Comparison of ENCODE assay signal across 23 cellular contexts in genomic region chr2:98294711-98295110, GRCh38. TPM values are rescaled to one million over a fixed set of nuclear protein-coding genes. Genes with fewer than 3 reads are reported as not detected.
A peak's percentile ranks its signal among the peaks of the same experiment; 100 is the strongest.
DNase-seq lines count a peak whose midpoint lies in the region; ATAC-seq and TF ChIP-seq lines count a peak whose summit lies in the region.
"Had no signal": no experiment of that assay in that cellular context is flagged by ENCODE, and none has a peak within 500 bp of the region (broad histone marks: within the 10 kb centered on the region; RNA-seq: fewer than 3 reads in every experiment).

No MANE protein-coding gene starts in this region.

- H3K4me1 Mint-ChIP-seq in nephron progenitor cell, result peaks cover 20% of the 10 kb centered on the region

- H3K36me3 Mint-ChIP-seq in nephron progenitor cell (ENCODE audit: low read depth), result no peaks in the 10 kb centered on the region

- peaks cover 6% of the 10 kb centered on the region for H3K27me3 Mint-ChIP-seq in nephron progenitor cell (ENCODE audit: low read depth, poor library complexity)

- no peak overlapping the region for H3K4me3 Mint-ChIP-seq in nephron progenitor cell
- H3K4me3 Mint-ChIP-seq: CD4-positive, alpha-beta T cell had no signal

- peak overlapping the region; percentile 34 for H3K27ac Mint-ChIP-seq in nephron progenitor cell
- H3K27ac Mint-ChIP-seq: CD4-positive, alpha-beta T cell had no signal

- peaks cover 5% of the 10 kb centered on the region for H3K9me3 Mint-ChIP-seq in nephron progenitor cell

- no peak for TF ChIP-seq CTCF in nephron progenitor cell (IDR thresholded peaks at IDR 0.05)

- ATAC-seq in left lobe of liver (peak; percentile 35), HG02678 (IDR thresholded peaks at IDR 0.05; ENCODE audit: unreplicated experiment) (no peak)

- DNase-seq in dermis blood vessel endothelial cell (peak; percentile 64), left lobe of liver (ENCODE audit: low spot score) (no peak), nephron progenitor cell (no peak), foreskin melanocyte (no peak), AG08395 (ENCODE audit: low spot score) (no peak)
- DNase-seq in activated CD4-positive, alpha-beta T cell treated with anti-CD3 and anti-CD28 coated beads for 48 hours, result no peak
- DNase-seq: Caco-2; CD4-positive, alpha-beta T cell; DMS 273 treated with DMSO at 0.1 percent for 48 hours; DMS79 treated with DMSO at 0.1 percent for 48 hours; H7; Kasumi-1; NCI-H1417; NCI-H1694 treated with DMSO at 0.1 percent for 48 hours; NCI-H2081 treated with DMSO at 0.1 percent for 48 hours; NCI-H2171 treated with DMSO at 0.1 percent for 48 hours; NCI-H524 treated with DMSO at 0.1 percent for 48 hours; OCI-M1; Right ventricle myocardium superior had no signal

RNA-seq across cellular contexts. Expression of gene CNGA3, which starts 51.5 kb away (rescaled TPM):
- total RNA-seq in dermis blood vessel endothelial cell, result under 0.01 TPM in 1 of 2 replicates, not detected in the other
- total RNA-seq in left lobe of liver, result not detected
- total RNA-seq: A673; Caco-2; CD4-positive, alpha-beta T cell; MCF 10A; Right ventricle myocardium superior; RPMI7951 had no signal
